10 cellular contexts compared by ENCODE assay signal in genomic region chr7:36021367-36021766, GRCh38.
DNase-seq lines count a peak whose midpoint lies in the region; ATAC-seq and TF ChIP-seq lines count a peak whose summit lies in the region.
"Had no signal": no experiment of that assay in that cellular context is flagged by ENCODE, and none has a peak within 500 bp of the region (broad histone marks: within the 10 kb centered on the region; RNA-seq: fewer than 3 reads in every experiment).

No MANE protein-coding gene starts in this region.

- POLR2A ChIA-PET in HCT116 (lab: Charles Lee) = no interaction called here

- H3K27me3 Mint-ChIP-seq in CD14-positive monocyte (ENCODE audit: low read depth in 3 of 3) = peaks cover 2 to 6% (median 3%) of the 10 kb centered on the region in 3 donors
- no peaks in the 10 kb centered on the region for H3K27me3 Mint-ChIP-seq in activated T-helper 17 cell treated with anti-CD3 and anti-CD28 coated beads, Interleukin-2, amount 50 U/mL, for 72 hours

- intact Hi-C loops in CD14-positive monocyte (cut with micrococcal nuclease) = no loop called here
- intact Hi-C loops in HCT116 (cut with micrococcal nuclease) = loop anchor here (1.0 kb wide), 1 partner anchor 270 kb away; no protein-coding TSS in a partner anchor
- intact Hi-C loops in mucosa of descending colon (cut with DNase I, micrococcal nuclease) = no loop called here

- H4K20me1 ChIP-seq in HCT116 (ENCODE audit: insufficient read depth) = no peaks in the 10 kb centered on the region

- RAD21 ChIA-PET in HCT116 (lab: Charles Lee; ENCODE audit: low non-redundant PET in 1 of 2, low total read pairs in 2 of 2, uncharacterized antibody in 2 of 2, unreplicated experiment in 2 of 2) = no interaction called here

- H3K4me2 ChIP-seq in HCT116 (ENCODE audit: low read length) (no peak overlapping the region), mesenchymal stem cell (ENCODE audit: low read length, poor library complexity, severe bottlenecking) (no peak overlapping the region)

- TF ChIP-seq CTCF in CD14-positive monocyte (IDR thresholded peaks at IDR 0.05) = peak; percentile 12
- TF ChIP-seq CTCF in HCT116 (IDR thresholded peaks at IDR 0.05 in 2 of 3, conservative IDR thresholded peaks at IDR 0.05 in 1 of 3; ENCODE audit: borderline replicate concordance in 1 of 3, insufficient read depth in 1 of 3, low read depth in 2 of 3, low read length in 2 of 3) = peak; percentile 53 to 75 (median 69); a peak in 5 of 6 replicates
- no peak for TF ChIP-seq CTCF in mucosa of descending colon (IDR thresholded peaks at IDR 0.05)

- H3K36me3 Mint-ChIP-seq in CD14-positive monocyte = no peaks in the 10 kb centered on the region
- H3K36me3 Mint-ChIP-seq in activated T-helper 17 cell treated with anti-CD3 and anti-CD28 coated beads, Interleukin-2, amount 50 U/mL, for 72 hours (ENCODE audit: low read depth) = no peaks in the 10 kb centered on the region

- H2BK120ac ChIP-seq in mesenchymal stem cell (ENCODE audit: low read depth, low read length) = no peak overlapping the region

- CTCF ChIA-PET in HCT116 (lab: Charles Lee) = interaction anchor here (0.6 to 1.2 kb wide), 7 partner anchors 9 to 270 kb away, joined by 3 to 4 read pairs (median 3); no protein-coding TSS in a partner anchor

- no peaks in the 10 kb centered on the region for H3K36me3 ChIP-seq in HCT116 (ENCODE audit: control insufficient read depth in 1 of 2, insufficient read depth in 2 of 2, low read length in 2 of 2)
- no peaks in the 10 kb centered on the region for H3K36me3 ChIP-seq in iPS DF 6.9 (ENCODE audit: control insufficient read depth, insufficient read depth, low read length)
- H3K36me3 ChIP-seq in mesenchymal stem cell (ENCODE audit: control insufficient read depth in 1 of 2, insufficient read depth in 2 of 2, low read depth in 1 of 2, low read length in 2 of 2) = no peaks in the 10 kb centered on the region
- H3K36me3 ChIP-seq in mucosa of descending colon (ENCODE audit: low read depth) = no peaks in the 10 kb centered on the region

- H2BK15ac ChIP-seq in mesenchymal stem cell (ENCODE audit: low read depth, poor library complexity, severe bottlenecking) = no peak overlapping the region

- H3K18ac ChIP-seq in mesenchymal stem cell (ENCODE audit: low read depth in 1 of 2, low read length in 2 of 2) = no peak overlapping the region

- no peaks in the 10 kb centered on the region for H3K79me1 ChIP-seq in mesenchymal stem cell (replicated peaks; ENCODE audit: low read length, poor library complexity, severe bottlenecking)

- BruUV-seq in HCT116 (replicated peaks; lab: Mats Ljungman, UMichigan) = no TSS peak

- peak; percentile 72 for ATAC-seq in HCT116
- peak; percentile 52 for ATAC-seq in activated T-helper 17 cell treated with anti-CD3 and anti-CD28 coated beads, Interleukin-2, amount 50 U/mL, for 72 hours (replicated peaks)
- no peak for ATAC-seq in mucosa of descending colon
- no peak for ATAC-seq in GM19023 (IDR thresholded peaks at IDR 0.05; ENCODE audit: unreplicated experiment)
- ATAC-seq in HG03520 (IDR thresholded peaks at IDR 0.05; ENCODE audit: unreplicated experiment) = no peak

- H3K27me3 ChIP-seq in HCT116 (ENCODE audit: insufficient read depth, low read length) (no peaks in the 10 kb centered on the region), iPS DF 6.9 (ENCODE audit: control insufficient read depth, insufficient read depth, low read length) (no peaks in the 10 kb centered on the region), mesenchymal stem cell (ENCODE audit: control insufficient read depth in 1 of 2, insufficient read depth in 1 of 2, low read length in 2 of 2) (no peaks in the 10 kb centered on the region)

- H3K4ac ChIP-seq in mesenchymal stem cell (ENCODE audit: low read depth in 1 of 2, low read length in 2 of 2) = no peak overlapping the region

- no peak for TF ChIP-seq POLR2A in HCT116 (IDR thresholded peaks at IDR 0.05; ENCODE audit: borderline replicate concordance, extremely low read depth, insufficient read depth, insufficient read length)

- H3K4me1 Mint-ChIP-seq in CD14-positive monocyte = peaks cover 5% of the 10 kb centered on the region
- H3K4me1 Mint-ChIP-seq in activated T-helper 17 cell treated with anti-CD3 and anti-CD28 coated beads, Interleukin-2, amount 50 U/mL, for 72 hours = no peaks in the 10 kb centered on the region

- H3K9ac ChIP-seq in HCT116 (ENCODE audit: low read length) = no peak overlapping the region
- no peak overlapping the region for H3K9ac ChIP-seq in mesenchymal stem cell (ENCODE audit: low read length)

- H3K27ac ChIP-seq in HCT116 (ENCODE audit: low read depth, low read length) (no peak overlapping the region), iPS DF 6.9 (ENCODE audit: low read length) (no peak overlapping the region), mesenchymal stem cell (ENCODE audit: low read length, poor library complexity, severe bottlenecking) (no peak overlapping the region)

- no peak overlapping the region for H4K91ac ChIP-seq in mesenchymal stem cell (ENCODE audit: low read length)

- H3K27ac Mint-ChIP-seq in CD14-positive monocyte = no peak overlapping the region
- H3K27ac Mint-ChIP-seq in activated T-helper 17 cell treated with anti-CD3 and anti-CD28 coated beads, Interleukin-2, amount 50 U/mL, for 72 hours = no peak overlapping the region

- peaks cover 0 to 2% (median 0%) of the 10 kb centered on the region in 7 donors for H3K9me3 Mint-ChIP-seq in CD14-positive monocyte
- no peaks in the 10 kb centered on the region for H3K9me3 Mint-ChIP-seq in activated T-helper 17 cell treated with anti-CD3 and anti-CD28 coated beads, Interleukin-2, amount 50 U/mL, for 72 hours

- no CpG with 5 or more reads among the region's 5 CpGs for WGBS in iPS DF 6.9 (ENCODE audit: insufficient coverage, insufficient read length)
- 42% methylated on average over 5 of the region's 5 CpGs for WGBS in mesenchymal stem cell

- H2BK12ac ChIP-seq in mesenchymal stem cell (ENCODE audit: low read length in 2 of 2) = no peak overlapping the region

- DNase-seq in CD14-positive monocyte (ENCODE audit: low spot score) (no peak), HCT116 (ENCODE audit: low read depth, low spot score) (peak; percentile 10), iPS DF 6.9 (ENCODE audit: low read depth, low spot score) (peak; percentile 35), mesenchymal stem cell (no peak), mucosa of descending colon (no peak)
- DNase-seq: activated CD4-positive, alpha-beta T cell treated with anti-CD3 and anti-CD28 coated beads, Interleukin-2, amount 50 U/mL, for 4 hours; NCI-H2029 treated with DMSO at 0.1 percent for 48 hours had no signal

- H3K79me2 ChIP-seq in HCT116 (ENCODE audit: insufficient read depth, low read length) = no peaks in the 10 kb centered on the region

- TF ChIP-seq RAD21 in HCT116 (IDR thresholded peaks at IDR 0.05; ENCODE audit: low read depth) = peak; percentile 79

- H3K9me3 ChIP-seq in HCT116 (ENCODE audit: control insufficient read depth in 1 of 2, insufficient read depth in 1 of 2, low read depth in 1 of 2, low read length in 2 of 2) (no peaks in the 10 kb centered on the region), iPS DF 6.9 (ENCODE audit: control insufficient read depth, insufficient read depth, low read length) (no peaks in the 10 kb centered on the region), mesenchymal stem cell (ENCODE audit: control insufficient read depth, low read length) (no peaks in the 10 kb centered on the region), mucosa of descending colon (no peaks in the 10 kb centered on the region)

- no peak overlapping the region for H4K8ac ChIP-seq in mesenchymal stem cell (ENCODE audit: low read length)

- H3K14ac ChIP-seq in mesenchymal stem cell (ENCODE audit: low read length in 2 of 2) = no peak overlapping the region

- H3K4me3 Mint-ChIP-seq in CD14-positive monocyte = no peak overlapping the region
- H3K4me3 Mint-ChIP-seq in activated T-helper 17 cell treated with anti-CD3 and anti-CD28 coated beads, Interleukin-2, amount 50 U/mL, for 72 hours = no peak overlapping the region

- no peaks in the 10 kb centered on the region for H3K4me1 ChIP-seq in HCT116 (ENCODE audit: control insufficient read depth in 1 of 2, insufficient read depth in 2 of 2, low read length in 2 of 2)
- H3K4me1 ChIP-seq in iPS DF 6.9 (ENCODE audit: control insufficient read depth, insufficient read depth, low read length) = no peaks in the 10 kb centered on the region
- H3K4me1 ChIP-seq in mesenchymal stem cell (ENCODE audit: control insufficient read depth, insufficient read depth, low read depth, low read length) = peaks cover 5% of the 10 kb centered on the region
- no peaks in the 10 kb centered on the region for H3K4me1 ChIP-seq in mucosa of descending colon (ENCODE audit: low read depth)

- H3K23ac ChIP-seq in mesenchymal stem cell (ENCODE audit: low read length in 2 of 2) = peak overlapping the region in 1 of 2 experiments; percentile 96

- H2BK5ac ChIP-seq in mesenchymal stem cell (ENCODE audit: low read depth, low read length, poor library complexity, severe bottlenecking) = no peak overlapping the region

- H3K4me3 ChIP-seq in HCT116 (replicated peaks in 1 of 2; ENCODE audit: low read depth in 1 of 2, low read length in 2 of 2) = no peak overlapping the region
- H3K4me3 ChIP-seq in iPS DF 6.9 (ENCODE audit: low read length) = no peak overlapping the region
- H3K4me3 ChIP-seq in mesenchymal stem cell (ENCODE audit: insufficient read depth in 1 of 2, low read depth in 1 of 2, low read length in 2 of 2) = no peak overlapping the region
- no peak overlapping the region for H3K4me3 ChIP-seq in mucosa of descending colon

- no peak overlapping the region for H2AFZ ChIP-seq in HCT116 (ENCODE audit: low read depth, low read length, poor library complexity, severe bottlenecking)
- no peak overlapping the region for H2AFZ ChIP-seq in mesenchymal stem cell (ENCODE audit: low read depth, low read length)

- no peak overlapping the region for H2AK5ac ChIP-seq in mesenchymal stem cell (ENCODE audit: low read length, severe bottlenecking)

- no peaks in the 10 kb centered on the region for H3K9me2 ChIP-seq in HCT116 (ENCODE audit: insufficient read depth)

TF ChIP-seq in HCT116, 20 proteins besides CTCF, POLR2A, EP300 and RAD21:
- TF ChIP-seq ZFX (IDR thresholded peaks at IDR 0.05) (no peak), CBX3 (IDR thresholded peaks at IDR 0.05; ENCODE audit: low read depth) (peak; percentile 56; the same call in 1 of the 2 replicates)
TF ChIP-seq in HCT116: peak in this region for 1.

Comparison
In these comparisons a context has a peak if more than half of its experiments do, and no peak if none do; other contexts are left out.
1. DNase-seq: peak in HCT116 (single experiment) and iPS DF 6.9 (single experiment); none in CD14-positive monocyte (single experiment), mesenchymal stem cell (single experiment) and mucosa of descending colon (0 of 3).
2. ATAC-seq: peak in HCT116 (single experiment) and activated T-helper 17 cell treated with anti-CD3 and anti-CD28 coated beads, Interleukin-2, amount 50 U/mL, for 72 hours (single experiment); none in mucosa of descending colon (single experiment), GM19023 (single experiment) and HG03520 (single experiment).